In the genomic region with DNA sequence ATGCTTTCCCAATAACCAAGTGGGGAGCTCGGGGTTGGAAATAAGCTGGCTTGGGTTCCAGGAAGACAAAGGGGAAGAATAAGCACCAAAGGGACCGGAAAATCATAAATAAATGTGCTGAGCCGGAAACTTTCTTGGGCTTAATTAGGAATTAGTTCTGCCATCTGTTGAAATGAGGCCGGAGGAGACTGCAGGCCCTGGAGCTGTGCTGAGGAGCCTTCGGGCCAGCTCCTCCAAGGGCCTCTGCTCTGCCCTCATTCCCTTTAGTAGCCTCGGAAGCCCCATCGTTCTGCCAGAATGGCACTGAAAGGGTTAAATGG, we compare ENCODE assay signal across 17 cellular contexts. TPM values are rescaled to one million over a fixed set of nuclear protein-coding genes. Genes with fewer than 3 reads are reported as not detected.
DNase-seq lines count a peak whose midpoint lies in the region; ATAC-seq and TF ChIP-seq lines count a peak whose summit lies in the region.
"Had no signal": no experiment of that assay in that cellular context is flagged by ENCODE, and none has a peak within 500 bp of the region (broad histone marks: within the 10 kb centered on the region; RNA-seq: fewer than 3 reads in every experiment).

No MANE protein-coding gene starts in this region.

- CTCF ChIA-PET in OCI-LY7 (lab: Charles Lee; ENCODE audit: unreplicated experiment), result interaction anchor here (0.5 kb wide), 1 partner anchor 695 kb away, joined by 3 read pairs; no protein-coding TSS in a partner anchor

- H3K4me3 ChIP-seq in thyroid gland (replicated peaks in 1 of 3), result no peak overlapping the region
- no peak overlapping the region for H3K4me3 ChIP-seq in OCI-LY7 (ENCODE audit: low read depth, low read length, poor library complexity, severe bottlenecking)
- no peak overlapping the region for H3K4me3 ChIP-seq in body of pancreas
- H3K4me3 ChIP-seq: GM12878, SJCRH30 had no signal

- peak overlapping the region; percentile 92 for H3K27ac ChIP-seq in caudate nucleus (ENCODE audit: low read depth, low read length)
- H3K27ac ChIP-seq in layer of hippocampus (ENCODE audit: low read depth, low read length), result peak overlapping the region; percentile 64
- H3K27ac ChIP-seq in thyroid gland, result peak overlapping the region; percentile 12 to 48 (median 14)
- H3K27ac ChIP-seq in OCI-LY7 (ENCODE audit: low read depth, low read length, poor library complexity, severe bottlenecking), result no peak overlapping the region
- no peak overlapping the region for H3K27ac ChIP-seq in body of pancreas
- H3K27ac ChIP-seq: SJCRH30 had no signal

- no peak overlapping the region for H2AFZ ChIP-seq in OCI-LY7 (ENCODE audit: low read length)

- peaks cover 47 to 65% of the 10 kb centered on the region in 2 donors for H3K4me1 ChIP-seq in thyroid gland
- no peaks in the 10 kb centered on the region for H3K4me1 ChIP-seq in OCI-LY7 (ENCODE audit: insufficient read depth, low read length, poor library complexity, severe bottlenecking)
- H3K4me1 ChIP-seq in body of pancreas, result no peaks in the 10 kb centered on the region
- H3K4me1 ChIP-seq: Caco-2, SJCRH30 had no signal

- no TSS peak for BruUV-seq in OCI-LY7 (replicated peaks; lab: Mats Ljungman, UMichigan)

- H3K4me2 ChIP-seq in OCI-LY7 (ENCODE audit: low read length), result no peak overlapping the region

- H3K9me3 ChIP-seq in thyroid gland (no peaks in the 10 kb centered on the region), OCI-LY7 (ENCODE audit: low read length) (no peaks in the 10 kb centered on the region), body of pancreas (no peaks in the 10 kb centered on the region)
- H3K9me3 ChIP-seq: Caco-2, SJCRH30 had no signal

- intact Hi-C loops in thyroid gland (cut with DNase I) (no loop called here), OCI-LY7 (cut with micrococcal nuclease; ENCODE audit: unreplicated experiment) (no loop called here), body of pancreas (cut with DNase I) (no loop called here)

- DNase-seq in NCI-H2171 treated with DMSO at 0.1 percent for 48 hours (lab: John Stamatoyannopoulos, UW), result peak; percentile 18
- DNase-seq in NCI-H2171 (lab: John Stamatoyannopoulos, UW), result no peak
- DNase-seq in caudate nucleus (lab: John Stamatoyannopoulos, UW), result peak in 5 of 61 donors; percentile 33 to 84 (median 70)
- no peak for DNase-seq in thyroid gland
- DNase-seq in central memory CD4-positive, alpha-beta T cell, result no peak
- no peak for DNase-seq in OCI-LY7 (ENCODE audit: low spot score)
- no peak for DNase-seq in body of pancreas
- DNase-seq: 8988T, Caco-2, H7, KBM-7, NCI-H1694 treated with DMSO at 0.1 percent for 48 hours had no signal

- TF ChIP-seq CTCF in thyroid gland (IDR thresholded peaks at IDR 0.05), result no peak
- no peak for TF ChIP-seq CTCF in OCI-LY7 (conservative IDR thresholded peaks at IDR 0.05; ENCODE audit: low read length)
- TF ChIP-seq CTCF in body of pancreas (IDR thresholded peaks at IDR 0.05), result no peak

- 66 to 76% methylated on average over 7 of the region's 7 CpGs for WGBS in thyroid gland, 2 donors
- WGBS in body of pancreas, 2 donors, result 74 to 86% methylated on average over 7 of the region's 7 CpGs

- H4K20me1 ChIP-seq in OCI-LY7 (ENCODE audit: insufficient read depth, low read length), result no peaks in the 10 kb centered on the region; the same call in 1 of the 2 replicates

- no peaks in the 10 kb centered on the region for H3K27me3 ChIP-seq in layer of hippocampus (ENCODE audit: control insufficient read depth, insufficient read depth, low read length)
- no peaks in the 10 kb centered on the region for H3K27me3 ChIP-seq in thyroid gland
- H3K27me3 ChIP-seq in body of pancreas, result no peaks in the 10 kb centered on the region
- H3K27me3 ChIP-seq: SJCRH30 had no signal

- H3K9me2 ChIP-seq in OCI-LY7 (ENCODE audit: insufficient read depth, low read length), result no peaks in the 10 kb centered on the region

- TF ChIP-seq POLR2A in thyroid gland (IDR thresholded peaks at IDR 0.05) (no peak), body of pancreas (IDR thresholded peaks at IDR 0.05) (no peak)

- no peak for ATAC-seq in body of pancreas
- ATAC-seq: GM12878 had no signal

- no peaks in the 10 kb centered on the region for H3K79me2 ChIP-seq in OCI-LY7 (ENCODE audit: insufficient read depth, low read depth, low read length)

- POLR2A ChIA-PET in OCI-LY7 (lab: Charles Lee), result interaction anchor here (0.6 kb wide), 1 partner anchor 236 kb away, joined by 4 read pairs; no protein-coding TSS in a partner anchor

- H3K36me3 ChIP-seq in thyroid gland, result no peaks in the 10 kb centered on the region
- no peaks in the 10 kb centered on the region for H3K36me3 ChIP-seq in OCI-LY7 (ENCODE audit: insufficient read depth, low read length)
- H3K36me3 ChIP-seq in body of pancreas (replicated peaks in 1 of 2; ENCODE audit: insufficient read depth in 1 of 2, low read depth in 2 of 2), result no peaks in the 10 kb centered on the region
- H3K36me3 ChIP-seq: SJCRH30 had no signal

RNA-seq across cellular contexts. Expression of gene GRIN2C, which starts 36.5 kb away (rescaled TPM):
- total RNA-seq in thyroid gland (100 to 1,000 TPM in 2 of 4 donors, 10 to 100 TPM in 2; 63.4 to 120 (median 94.0) TPM), OCI-LY7 (2022) (0.55 and 0.61 TPM in 2 replicates), body of pancreas (not detected)
- 0.22 and 0.26 TPM in 2 replicates for total RNA-seq in OCI-LY7 (2014; rRNA removed; shearing (Covaris generic))
- total RNA-seq: H7, NCI-H460, RPMI7951, SJCRH30 had no signal

RNA-seq across cellular contexts. Expression of gene NAT9, which starts 47.0 kb away (rescaled TPM):
- total RNA-seq in thyroid gland (10 to 100 TPM; 33.1 to 46.5 (median 41.4) TPM), OCI-LY7 (2022) (87.9 and 89.0 TPM in 2 replicates), body of pancreas (10 to 100 TPM; 21.8 to 23.3 TPM)
- total RNA-seq in OCI-LY7 (2014; rRNA removed; shearing (Covaris generic)), result 77.2 and 99.3 TPM in 2 replicates

RNA-seq across cellular contexts. Expression of gene FDXR, which starts 49.7 kb away (rescaled TPM):
- 10 to 100 TPM in 2 of 4 donors, 1 to 10 TPM in 2; 5.9 to 18.6 (median 10.2) TPM for total RNA-seq in thyroid gland
- 12.2 TPM in 2 replicates for total RNA-seq in OCI-LY7 (2014; rRNA removed; shearing (Covaris generic))
- total RNA-seq in OCI-LY7 (2022), result 18.1 and 18.3 TPM in 2 replicates
- 10 to 100 TPM; 14.3 to 25.7 TPM for total RNA-seq in body of pancreas

Comparison
In these comparisons a context has a peak if more than half of its experiments do, and no peak if none do; other contexts are left out.
1. H3K27ac ChIP-seq: peak in caudate nucleus (single experiment), layer of hippocampus (single experiment) and thyroid gland (3 of 3); none in OCI-LY7 (single experiment) and body of pancreas (0 of 4).
2. RNA of gene GRIN2C, which starts 36.5 kb away (total RNA-seq): 63.4 to 120 TPM in thyroid gland; 0.22 to 0.61 TPM in OCI-LY7 and not detected in body of pancreas; every median in the first group is over 10 times any median in the second.